Comparison of ENCODE assay signal across 8 cellular contexts in the genomic region with DNA sequence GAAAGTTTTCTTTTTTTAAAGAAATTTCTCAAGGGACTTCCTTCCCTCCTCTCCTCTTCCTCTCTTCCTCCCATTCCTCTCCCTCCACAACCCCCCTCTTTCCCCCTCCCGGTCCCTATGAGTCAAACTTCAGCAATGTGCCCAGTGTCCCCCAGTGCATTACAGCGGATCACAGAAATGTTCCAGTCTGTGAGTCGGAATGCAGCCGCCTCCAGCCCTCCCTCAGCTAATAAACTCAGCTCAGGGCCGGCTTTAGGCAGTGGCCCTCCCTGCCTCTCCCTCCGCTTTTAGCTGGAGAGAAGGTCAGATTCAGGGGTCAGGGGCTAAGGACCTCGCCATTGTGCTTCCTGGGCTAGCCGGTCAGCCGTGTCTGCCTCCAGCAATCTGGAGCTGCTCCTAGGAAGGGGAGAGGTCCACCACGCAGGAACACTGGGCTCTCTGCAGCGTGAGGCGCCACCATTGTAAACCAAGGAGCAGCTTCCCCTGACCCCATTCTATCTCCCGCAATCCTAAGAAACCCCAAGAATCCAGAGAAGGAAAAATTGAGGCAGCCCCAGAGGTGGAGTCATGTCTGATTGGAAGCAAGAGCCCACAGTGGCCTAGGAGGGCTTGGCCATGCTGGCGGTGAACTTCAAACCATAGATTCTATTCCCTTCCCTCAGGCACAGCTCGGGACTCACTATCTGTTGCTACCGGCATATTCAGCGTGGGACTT. TPM values are rescaled to one million over a fixed set of nuclear protein-coding genes. Genes with fewer than 3 reads are reported as not detected.
DNase-seq lines count a peak whose midpoint lies in the region; ATAC-seq and TF ChIP-seq lines count a peak whose summit lies in the region.

No MANE protein-coding gene starts in this region.

- peak; percentile 99 for DNase-seq in ACHN
- peak; percentile 97 for DNase-seq in HFF-Myc (ENCODE audit: extremely low read depth, low read depth)
- peak; percentile 69 for DNase-seq in WTC11 (ENCODE audit: low spot score)
- peak; percentile 98 for DNase-seq in fibroblast of pulmonary artery (ENCODE audit: low read depth)
- DNase-seq in NCI-H2029 treated with DMSO at 0.1 percent for 48 hours (lab: John Stamatoyannopoulos, UW), result no peak

- TF ChIP-seq CTCF in HFF-Myc (IDR thresholded peaks at IDR 0.05; ENCODE audit: low read depth, low read length, missing control alignments), result no peak
- no peak for TF ChIP-seq CTCF in WTC11 (IDR thresholded peaks at IDR 0.05)
- no peak for TF ChIP-seq CTCF in fibroblast of pulmonary artery (IDR thresholded peaks at IDR 0.05; ENCODE audit: low read length, missing control alignments)
- no peak for TF ChIP-seq CTCF in nephron (IDR thresholded peaks at IDR 0.05; ENCODE audit: unreplicated experiment in 3 of 3)

- peaks cover 12% of the 10 kb centered on the region for H3K27me3 Mint-ChIP-seq in WTC11 (ENCODE audit: low read depth)
- no peaks in the 10 kb centered on the region for H3K27me3 Mint-ChIP-seq in nephron (ENCODE audit: low read depth)

- H3K9me3 Mint-ChIP-seq in WTC11 (no peaks in the 10 kb centered on the region), nephron (no peaks in the 10 kb centered on the region)

- ATAC-seq in WTC11 (peak; percentile 55), GM19351 (IDR thresholded peaks at IDR 0.05; ENCODE audit: unreplicated experiment) (no peak), HG03521 (IDR thresholded peaks at IDR 0.05; ENCODE audit: unreplicated experiment) (no peak)

- H3K4me1 Mint-ChIP-seq in WTC11, result peaks cover 63% of the 10 kb centered on the region
- peaks cover 81% of the 10 kb centered on the region for H3K4me1 Mint-ChIP-seq in nephron

- H3K4me3 ChIP-seq in HFF-Myc (replicated peaks; ENCODE audit: low read depth, low read length), result peak overlapping the region; percentile 91
- peak overlapping the region; percentile 61 for H3K4me3 ChIP-seq in fibroblast of pulmonary artery (replicated peaks; ENCODE audit: low read depth, low read length)

- H3K4me3 Mint-ChIP-seq in WTC11, result peak overlapping the region; percentile 86
- H3K4me3 Mint-ChIP-seq in nephron, result peak overlapping the region; percentile 94 to 98 (median 95)

- POLR2A ChIA-PET in WTC11 (lab: Charles Lee), result interaction anchor here (0.6 to 1.7 kb wide), 11 partner anchors 8 to 672 kb away, joined by 3 to 5 read pairs (median 4); a partner anchor contains a TSS

- H3K27ac Mint-ChIP-seq in WTC11 (peak overlapping the region; percentile 98), nephron (peak overlapping the region; percentile 99 to 100 (median 99))

- CTCF ChIA-PET in WTC11 (lab: Charles Lee), result interaction anchor here (0.7 to 7.6 kb wide), 11 partner anchors 8 to 143 kb away, joined by 3 to 134 read pairs (median 5); a partner anchor contains a TSS

- in situ Hi-C loops in ACHN (cut with HindIII; ENCODE audit: low pct_ligation_motif_present, low pct_unique_long_range_greater_than_20kb, low sequenced_read_pairs), result no loop called here

- H3K36me3 Mint-ChIP-seq in WTC11 (no peaks in the 10 kb centered on the region), nephron (ENCODE audit: low read depth) (no peaks in the 10 kb centered on the region)

TF ChIP-seq in WTC11, 78 proteins besides CTCF, POLR2A, EP300 and RAD21:
- TF ChIP-seq TEAD4 (CRISPR knock-in tag; IDR thresholded peaks at IDR 0.05) (no peak), ETV6 (CRISPR knock-in tag; IDR thresholded peaks at IDR 0.05) (0 out of 2 replicates have a peak, but pooled peaks have one; percentile 31)

RNA-seq across cellular contexts. Expression of a gene that starts 1.1 kb away (rescaled TPM):
- total RNA-seq in WTC11 (2021), result 89.9 to 111 TPM (median 94.7 TPM) in 3 replicates

RNA-seq across cellular contexts. Expression of a gene that starts 47.8 kb away (rescaled TPM):
- 13.5 to 16.8 TPM (median 13.8 TPM) in 3 replicates for total RNA-seq in WTC11 (2021)
